ENCODE assay signal across 22 cellular contexts in genomic region chr16:84105948-84106740, GRCh38. TPM values are rescaled to one million over a fixed set of nuclear protein-coding genes. Genes with fewer than 3 reads are reported as not detected.
DNase-seq lines count a peak whose midpoint lies in the region; ATAC-seq and TF ChIP-seq lines count a peak whose summit lies in the region.
"Had no signal": no experiment of that assay in that cellular context is flagged by ENCODE, and none has a peak within 500 bp of the region (broad histone marks: within the 10 kb centered on the region; RNA-seq: fewer than 3 reads in every experiment).

No MANE protein-coding gene starts in this region.

- no peak overlapping the region for H3K14ac ChIP-seq in mesenchymal stem cell (ENCODE audit: low read length in 2 of 2)

- H3K4me3 ChIP-seq in heart right ventricle, result no peak overlapping the region
- H3K4me3 ChIP-seq in mesenchymal stem cell (ENCODE audit: insufficient read depth in 1 of 2, low read depth in 1 of 2, low read length in 2 of 2), result no peak overlapping the region
- H3K4me3 ChIP-seq in MG63, result no peak overlapping the region
- no peak overlapping the region for H3K4me3 ChIP-seq in upper lobe of right lung
- H3K4me3 ChIP-seq: ascending aorta, coronary artery, prostate gland, suprapubic skin had no signal

- 77 to 78% methylated on average over 13 of the region's 13 CpGs for WGBS in heart right ventricle, 2 donors
- WGBS in mesenchymal stem cell, result 97% methylated on average over 12 of the region's 13 CpGs

- H3K4ac ChIP-seq in mesenchymal stem cell (ENCODE audit: low read depth in 1 of 2, low read length in 2 of 2), result no peak overlapping the region

- H4K91ac ChIP-seq in mesenchymal stem cell (ENCODE audit: low read length), result no peak overlapping the region

- H3K9ac ChIP-seq in mesenchymal stem cell (ENCODE audit: low read length), result no peak overlapping the region

- H3K4me1 ChIP-seq in heart right ventricle (peaks cover 0 to 65% (median 31%) of the 10 kb centered on the region in 9 donors), mesenchymal stem cell (ENCODE audit: control insufficient read depth, insufficient read depth, low read depth, low read length) (peaks cover 4% of the 10 kb centered on the region), upper lobe of right lung (peaks cover 9% of the 10 kb centered on the region)
- H3K4me1 ChIP-seq: ascending aorta, Caco-2, prostate gland had no signal

- ATAC-seq in heart right ventricle (peak in 5 of 8 donors; percentile 12 to 40 (median 24)), Right ventricle myocardium inferior (no peak), upper lobe of right lung (no peak)
- no peak for ATAC-seq in activated naive CD4-positive, alpha-beta T cell treated with anti-CD3 and anti-CD28 coated beads, Interleukin-2, amount 50 U/mL, for 72 hours

- H2AFZ ChIP-seq in mesenchymal stem cell (ENCODE audit: low read depth, low read length), result no peak overlapping the region

- H3K23ac ChIP-seq in mesenchymal stem cell (ENCODE audit: low read length in 2 of 2), result no peak overlapping the region

- no peak overlapping the region for H3K18ac ChIP-seq in mesenchymal stem cell (ENCODE audit: low read depth in 1 of 2, low read length in 2 of 2)

- H3K27ac ChIP-seq in heart right ventricle (peak overlapping the region in 5 of 10 donors; percentile 9 to 57 (median 30)), mesenchymal stem cell (ENCODE audit: low read length, poor library complexity, severe bottlenecking) (no peak overlapping the region), upper lobe of right lung (no peak overlapping the region)
- H3K27ac ChIP-seq: ascending aorta, coronary artery, prostate gland, suprapubic skin had no signal

- no peak for TF ChIP-seq CTCF in heart right ventricle (IDR thresholded peaks at IDR 0.05)
- TF ChIP-seq CTCF in upper lobe of right lung (IDR thresholded peaks at IDR 0.05), result no peak

- no peak overlapping the region for H3K4me2 ChIP-seq in mesenchymal stem cell (ENCODE audit: low read length, poor library complexity, severe bottlenecking)

- H4K8ac ChIP-seq in mesenchymal stem cell (ENCODE audit: low read length), result peak overlapping the region; percentile 27

- peak overlapping the region; percentile 16 to 63 for H3K27ac Mint-ChIP-seq in activated naive CD4-positive, alpha-beta T cell treated with anti-CD3 and anti-CD28 coated beads, Interleukin-2, amount 50 U/mL, for 72 hours
- H3K27ac Mint-ChIP-seq: nephron had no signal

- no peak overlapping the region for H2BK120ac ChIP-seq in mesenchymal stem cell (ENCODE audit: low read depth, low read length)

- intact Hi-C loops in heart right ventricle (cut with DNase I), result no loop called here
- intact Hi-C loops in Right ventricle myocardium inferior (cut with DNase I), result no loop called here
- intact Hi-C loops in upper lobe of right lung (cut with DNase I), result no loop called here

- H3K27me3 ChIP-seq in heart right ventricle, result no peaks in the 10 kb centered on the region
- H3K27me3 ChIP-seq in mesenchymal stem cell (ENCODE audit: control insufficient read depth in 1 of 2, insufficient read depth in 1 of 2, low read length in 2 of 2), result no peaks in the 10 kb centered on the region
- no peaks in the 10 kb centered on the region for H3K27me3 ChIP-seq in MG63
- H3K27me3 ChIP-seq in upper lobe of right lung, result no peaks in the 10 kb centered on the region
- H3K27me3 ChIP-seq: ascending aorta, suprapubic skin had no signal

- H2BK12ac ChIP-seq in mesenchymal stem cell (ENCODE audit: low read length in 2 of 2), result no peak overlapping the region

- H3K9me3 ChIP-seq in heart right ventricle, result no peaks in the 10 kb centered on the region
- H3K9me3 ChIP-seq in mesenchymal stem cell (ENCODE audit: control insufficient read depth, low read length), result no peaks in the 10 kb centered on the region
- H3K9me3 ChIP-seq in MG63, result no peaks in the 10 kb centered on the region
- no peaks in the 10 kb centered on the region for H3K9me3 ChIP-seq in upper lobe of right lung
- H3K9me3 ChIP-seq: ascending aorta, Caco-2, prostate gland, suprapubic skin had no signal

- no peaks in the 10 kb centered on the region for H3K9me3 Mint-ChIP-seq in activated naive CD4-positive, alpha-beta T cell treated with anti-CD3 and anti-CD28 coated beads, Interleukin-2, amount 50 U/mL, for 72 hours
- H3K9me3 Mint-ChIP-seq: nephron had no signal

- DNase-seq in heart right ventricle (no peak), Right ventricle myocardium inferior (ENCODE audit: missing footprints) (no peak), mesenchymal stem cell (no peak), MG63 (no peak), upper lobe of right lung (no peak), cerebellum (ENCODE audit: low spot score) (no peak), NCI-H2107 (lab: John Stamatoyannopoulos, UW) (no peak)
- DNase-seq in activated naive CD4-positive, alpha-beta T cell treated with anti-CD3 and anti-CD28 coated beads, Interleukin-2, amount 50 U/mL, for 72 hours (ENCODE audit: low spot score in 2 of 2), result no peak
- DNase-seq: activated CD4-positive, alpha-beta T cell treated with anti-CD3 and anti-CD28 coated beads for 48 hours; activated effector memory CD4-positive, alpha-beta T cell treated with Interleukin-2 at 50 U/mL for 16 hours; Caco-2; EL; kidney glomerular epithelial cell; NCI-H1048; NCI-H2081 treated with DMSO at 0.1 percent for 48 hours; NCI-H510A treated with DMSO at 0.1 percent for 48 hours; RPMI8226 had no signal

- no peaks in the 10 kb centered on the region for H3K36me3 Mint-ChIP-seq in activated naive CD4-positive, alpha-beta T cell treated with anti-CD3 and anti-CD28 coated beads, Interleukin-2, amount 50 U/mL, for 72 hours

- peaks cover 0 to 54% (median 0%) of the 10 kb centered on the region in 9 donors for H3K36me3 ChIP-seq in heart right ventricle
- peaks cover 22 to 31% of the 10 kb centered on the region in 2 experiments for H3K36me3 ChIP-seq in mesenchymal stem cell (ENCODE audit: control insufficient read depth in 1 of 2, insufficient read depth in 2 of 2, low read depth in 1 of 2, low read length in 2 of 2)
- H3K36me3 ChIP-seq in MG63, result no peaks in the 10 kb centered on the region; the same call in 1 of the 2 replicates
- peaks cover 22% of the 10 kb centered on the region for H3K36me3 ChIP-seq in upper lobe of right lung
- H3K36me3 ChIP-seq: prostate gland had no signal

- peaks cover 31% of the 10 kb centered on the region for H3K79me1 ChIP-seq in mesenchymal stem cell (replicated peaks; ENCODE audit: low read length, poor library complexity, severe bottlenecking)

- no peak overlapping the region for H2BK15ac ChIP-seq in mesenchymal stem cell (ENCODE audit: low read depth, poor library complexity, severe bottlenecking)

- H2BK5ac ChIP-seq in mesenchymal stem cell (ENCODE audit: low read depth, low read length, poor library complexity, severe bottlenecking), result no peak overlapping the region

- no peak overlapping the region for H2AK5ac ChIP-seq in mesenchymal stem cell (ENCODE audit: low read length, severe bottlenecking)

RNA-seq across cellular contexts. Expression of gene MBTPS1, which starts 10.6 kb away (rescaled TPM):
- total RNA-seq in heart right ventricle (100 to 1,000 TPM in 1 of 10 donors, 10 to 100 TPM in 9; 55.9 to 122 (median 73.5) TPM), Right ventricle myocardium inferior (70.2 TPM), upper lobe of right lung (97.5 TPM), cerebellum (94.9 TPM)
- 10 to 100 TPM; 41.4 to 45.1 TPM for polyA plus RNA-seq in heart right ventricle
- total RNA-seq in activated naive CD4-positive, alpha-beta T cell treated with anti-CD3 and anti-CD28 coated beads, Interleukin-2, amount 50 U/mL, for 72 hours, result 10 to 100 TPM; 39.9 to 41.1 TPM
- 107 TPM for polyA plus RNA-seq in mesenchymal stem cell (2013, experiment 1 of 2)
- 109 TPM for polyA plus RNA-seq in mesenchymal stem cell (2013, experiment 2 of 2)
- total RNA-seq in MG63 (2014; rRNA removed; shearing (Covaris generic); ENCODE audit: low replicate concordance), result 57.3 and 66.2 TPM in 2 replicates

RNA-seq across cellular contexts. Expression of gene HSDL1, which starts 38.8 kb away (rescaled TPM):
- 10 to 100 TPM; 19.4 to 38.5 (median 25.3) TPM for total RNA-seq in heart right ventricle
- polyA plus RNA-seq in heart right ventricle, result 10 to 100 TPM in 1 of 2 donors, 1 to 10 TPM in 1; 9.9 to 13.7 TPM
- total RNA-seq in Right ventricle myocardium inferior, result 24.1 TPM
- total RNA-seq in activated naive CD4-positive, alpha-beta T cell treated with anti-CD3 and anti-CD28 coated beads, Interleukin-2, amount 50 U/mL, for 72 hours, result 10 to 100 TPM; 11.2 to 11.8 TPM
- 17.9 TPM for polyA plus RNA-seq in mesenchymal stem cell (2013, experiment 1 of 2)
- 17.7 TPM for polyA plus RNA-seq in mesenchymal stem cell (2013, experiment 2 of 2)
- 5.0 and 7.0 TPM in 2 replicates for total RNA-seq in MG63 (2014; rRNA removed; shearing (Covaris generic); ENCODE audit: low replicate concordance)
- total RNA-seq in upper lobe of right lung, result 31.0 TPM
- 101 TPM for total RNA-seq in cerebellum

RNA-seq across cellular contexts. Expression of gene DNAAF1, which starts 39.0 kb away (rescaled TPM):
- total RNA-seq in heart right ventricle, result under 1 TPM in 3 of 10 donors, not detected in 7; 0.23 to 0.54 (median 0.28) TPM
- 1 to 10 TPM in 1 of 2 donors, under 1 TPM in 1; 0.33 to 2.6 TPM for polyA plus RNA-seq in heart right ventricle
- total RNA-seq in Right ventricle myocardium inferior, result not detected
- not detected for total RNA-seq in activated naive CD4-positive, alpha-beta T cell treated with anti-CD3 and anti-CD28 coated beads, Interleukin-2, amount 50 U/mL, for 72 hours
- 0.14 TPM for polyA plus RNA-seq in mesenchymal stem cell (2013, experiment 1 of 2)
- polyA plus RNA-seq in mesenchymal stem cell (2013, experiment 2 of 2), result 0.10 TPM
- total RNA-seq in MG63 (2014; rRNA removed; shearing (Covaris generic); ENCODE audit: low replicate concordance), result not detected in 2 replicates
- 0.49 TPM for total RNA-seq in upper lobe of right lung
- total RNA-seq in cerebellum, result 0.73 TPM
- total RNA-seq: ascending aorta had no signal

Comparison
In these comparisons a context has a peak if more than half of its experiments do, and no peak if none do; other contexts are left out.
1. ATAC-seq: peak in heart right ventricle (5 of 8); none in Right ventricle myocardium inferior (single experiment), activated naive CD4-positive, alpha-beta T cell treated with anti-CD3 and anti-CD28 coated beads, Interleukin-2, amount 50 U/mL, for 72 hours (0 of 2) and upper lobe of right lung (single experiment).